ENCODE assay signal across 18 cellular contexts in the genomic region with DNA sequence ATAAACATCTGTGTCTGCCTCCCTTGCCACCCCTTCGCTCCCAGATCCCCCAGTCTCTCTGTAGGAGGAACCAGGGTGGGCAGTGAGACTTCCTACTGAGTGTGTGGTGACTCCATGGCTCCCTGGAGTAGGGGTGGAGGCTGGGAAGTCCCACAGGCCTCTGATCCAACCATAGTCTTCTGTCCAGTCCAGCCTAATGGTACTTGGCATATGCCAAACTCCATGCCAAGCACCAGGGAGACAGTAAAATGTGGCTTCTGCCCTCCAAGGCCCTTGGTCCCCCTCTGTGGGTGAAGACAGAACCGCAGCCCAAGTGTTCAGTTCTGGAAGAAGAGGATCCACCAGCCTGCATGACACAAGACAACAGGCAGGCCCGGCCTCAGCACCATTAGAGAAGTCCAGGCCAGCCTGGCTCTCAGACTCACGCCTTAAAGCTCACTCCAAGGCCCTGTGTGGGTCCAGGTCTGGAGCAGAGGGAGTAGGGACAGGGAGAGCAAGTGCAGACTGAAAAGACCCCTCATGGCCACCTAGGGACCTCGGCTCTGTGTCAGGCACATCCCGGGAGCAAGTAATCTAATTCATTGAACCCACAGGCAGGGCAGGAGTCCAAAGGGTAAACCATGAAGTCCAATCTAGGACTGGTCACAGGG.
A peak's percentile ranks its signal among the peaks of the same experiment; 100 is the strongest.
DNase-seq lines count a peak whose midpoint lies in the region; ATAC-seq and TF ChIP-seq lines count a peak whose summit lies in the region.
"Had no signal": no experiment of that assay in that cellular context is flagged by ENCODE, and none has a peak within 500 bp of the region (broad histone marks: within the 10 kb centered on the region; RNA-seq: fewer than 3 reads in every experiment).

No MANE protein-coding gene starts in this region.

- H3K4me3 ChIP-seq in SK-N-SH (ENCODE audit: low read depth in 2 of 2, low read length in 1 of 2) (no peak overlapping the region), skeletal muscle satellite cell (ENCODE audit: low read length) (peak overlapping the region; percentile 45)
- H3K4me3 ChIP-seq: BLaER1, SJSA1, skin epidermis, transverse colon had no signal

- no peak overlapping the region for H3K4me3 Mint-ChIP-seq in glutamatergic neuron (ENCODE audit: unreplicated experiment)
- H3K4me3 Mint-ChIP-seq: activated CD4-positive, alpha-beta T cell treated with anti-CD3 and anti-CD28 coated beads for 36 hours; central memory CD8-positive, alpha-beta T cell; immature natural killer cell had no signal

- H3K27me3 ChIP-seq in SK-N-SH (ENCODE audit: insufficient read depth) (no peaks in the 10 kb centered on the region), skeletal muscle satellite cell (ENCODE audit: control insufficient read depth, insufficient read depth, low read length) (no peaks in the 10 kb centered on the region), foreskin keratinocyte (peaks cover 1% of the 10 kb centered on the region)
- H3K27me3 ChIP-seq: BLaER1, SJSA1, transverse colon had no signal

- peaks cover 14% of the 10 kb centered on the region for H3K4me1 Mint-ChIP-seq in glutamatergic neuron (ENCODE audit: low read depth, unreplicated experiment)
- H3K4me1 Mint-ChIP-seq: activated CD4-positive, alpha-beta T cell treated with anti-CD3 and anti-CD28 coated beads for 36 hours had no signal

- H3F3A ChIP-seq in SK-N-SH (replicated peaks; ENCODE audit: insufficient read depth), result peaks cover 3% of the 10 kb centered on the region

- H3K36me3 Mint-ChIP-seq in glutamatergic neuron (ENCODE audit: unreplicated experiment), result no peaks in the 10 kb centered on the region

- no peak for TF ChIP-seq RAD21 in SK-N-SH (IDR thresholded peaks at IDR 0.05; ENCODE audit: low read length)

- H3K9me3 Mint-ChIP-seq in glutamatergic neuron (ENCODE audit: unreplicated experiment), result peaks cover 13% of the 10 kb centered on the region
- H3K9me3 Mint-ChIP-seq: central memory CD8-positive, alpha-beta T cell; immature natural killer cell had no signal

- H3K27ac ChIP-seq in SK-N-SH (ENCODE audit: low read depth in 2 of 2, low read length in 1 of 2) (peak overlapping the region; percentile 43 to 73; a peak in 3 of 4 replicates), RWPE1 (peak overlapping the region; percentile 99), foreskin keratinocyte (no peak overlapping the region)
- H3K27ac ChIP-seq: 22Rv1, BLaER1, SJSA1, transverse colon had no signal

- peak overlapping the region; percentile 33 for H3K27ac Mint-ChIP-seq in glutamatergic neuron (ENCODE audit: unreplicated experiment)
- H3K27ac Mint-ChIP-seq: activated CD4-positive, alpha-beta T cell treated with anti-CD3 and anti-CD28 coated beads for 36 hours had no signal

- TF ChIP-seq CTCF in SK-N-SH (IDR thresholded peaks at IDR 0.05), result no peak
- no peak for TF ChIP-seq CTCF in RWPE1 (conservative IDR thresholded peaks at IDR 0.05; ENCODE audit: low read depth)
- TF ChIP-seq CTCF in glutamatergic neuron (IDR thresholded peaks at IDR 0.05; ENCODE audit: partially characterized antibody, unreplicated experiment), result no peak
- no peak for TF ChIP-seq CTCF in foreskin keratinocyte (conservative IDR thresholded peaks at IDR 0.05)

- H3K9me2 ChIP-seq in SK-N-SH, result no peaks in the 10 kb centered on the region

- H3K27me3 Mint-ChIP-seq in glutamatergic neuron (ENCODE audit: unreplicated experiment), result peaks cover 8% of the 10 kb centered on the region
- H3K27me3 Mint-ChIP-seq: central memory CD8-positive, alpha-beta T cell had no signal

- H4K20me1 ChIP-seq in SK-N-SH (ENCODE audit: insufficient read depth), result no peaks in the 10 kb centered on the region
- H4K20me1 ChIP-seq: BLaER1 had no signal

- TF ChIP-seq EP300 in SK-N-SH (IDR thresholded peaks at IDR 0.05; ENCODE audit: borderline replicate concordance in 1 of 2, low read depth in 1 of 2, low read length in 1 of 2), result no peak

- CTCF ChIA-PET in SK-N-SH (lab: Yijun Ruan, JAX) (interaction anchor here (1.1 to 1.2 kb wide), 2 partner anchors 7 to 8 kb away, joined by 4 to 5 read pairs; no protein-coding TSS in a partner anchor), RWPE1 (lab: Yijun Ruan, JAX) (interaction anchor here (0.7 to 1.0 kb wide), 2 partner anchors 7 to 1462 kb away, joined by 3 to 5 read pairs; no protein-coding TSS in a partner anchor)

- DNase-seq in SK-N-SH (no peak), RWPE1 (ENCODE audit: low spot score) (no peak), glutamatergic neuron (no peak), amygdala (lab: John Stamatoyannopoulos, UW) (no peak), foreskin keratinocyte (no peak)
- DNase-seq: activated CD4-positive, alpha-beta T cell treated with anti-CD3 and anti-CD28 coated beads for 36 hours; immature natural killer cell; NCI-H146; T1000 had no signal

- no peaks in the 10 kb centered on the region for H3K79me2 ChIP-seq in SK-N-SH (ENCODE audit: insufficient read depth)

- H3K9ac ChIP-seq in SK-N-SH (no peak overlapping the region), skeletal muscle satellite cell (ENCODE audit: low read depth, low read length) (peak overlapping the region; percentile 44)
- H3K9ac ChIP-seq: BLaER1 had no signal

- H3K9me3 ChIP-seq in SK-N-SH (no peaks in the 10 kb centered on the region), skeletal muscle satellite cell (replicated peaks; ENCODE audit: low read length) (no peaks in the 10 kb centered on the region)
- H3K9me3 ChIP-seq: BLaER1, SJSA1, transverse colon had no signal

- no peak for ATAC-seq in SK-N-SH treated with all-trans-retinoic acid at 6 μM for 48 hours
- ATAC-seq in foreskin keratinocyte, result no peak
- no peak for ATAC-seq in GM18861 (IDR thresholded peaks at IDR 0.05; ENCODE audit: unreplicated experiment)

- H3K4me2 ChIP-seq in SK-N-SH (peak overlapping the region; percentile 43; the same call in 1 of the 2 replicates), skeletal muscle satellite cell (ENCODE audit: low read length) (peak overlapping the region; percentile 65)
- H3K4me2 ChIP-seq: BLaER1 had no signal

- H2AFZ ChIP-seq in SK-N-SH (ENCODE audit: low read depth), result peak overlapping the region; percentile 24; the same call in 1 of the 2 replicates

- H3K4me1 ChIP-seq in SK-N-SH (ENCODE audit: control insufficient read depth in 1 of 2, insufficient read depth in 2 of 2, low read depth in 1 of 2, low read length in 1 of 2) (peaks cover 33 to 38% of the 10 kb centered on the region in 2 experiments; a peak in 3 of 4 replicates), skeletal muscle satellite cell (ENCODE audit: control insufficient read depth, insufficient read depth, low read length) (peaks cover 45% of the 10 kb centered on the region), foreskin keratinocyte (peaks cover 8% of the 10 kb centered on the region)

- no peaks in the 10 kb centered on the region for H3K36me3 ChIP-seq in SK-N-SH (replicated peaks in 1 of 2; ENCODE audit: control insufficient read depth in 1 of 2, insufficient read depth in 2 of 2, low read length in 1 of 2)
- no peaks in the 10 kb centered on the region for H3K36me3 ChIP-seq in skeletal muscle satellite cell (ENCODE audit: insufficient read depth, low read length)
- H3K36me3 ChIP-seq: BLaER1, SJSA1, transverse colon had no signal

- POLR2A ChIA-PET in SK-N-SH (lab: Yijun Ruan, JAX), result no interaction called here
- POLR2A ChIA-PET in RWPE1 (lab: Yijun Ruan, JAX; ENCODE audit: low non-redundant PET), result no interaction called here

- WGBS in SK-N-SH (ENCODE audit: low lambda C conversion rate), result 91% methylated on average over 4 of the region's 6 CpGs

TF ChIP-seq in SK-N-SH, 30 proteins besides CTCF, POLR2A, EP300 and RAD21 (continues in another document):
- TF ChIP-seq, protein P1, sequence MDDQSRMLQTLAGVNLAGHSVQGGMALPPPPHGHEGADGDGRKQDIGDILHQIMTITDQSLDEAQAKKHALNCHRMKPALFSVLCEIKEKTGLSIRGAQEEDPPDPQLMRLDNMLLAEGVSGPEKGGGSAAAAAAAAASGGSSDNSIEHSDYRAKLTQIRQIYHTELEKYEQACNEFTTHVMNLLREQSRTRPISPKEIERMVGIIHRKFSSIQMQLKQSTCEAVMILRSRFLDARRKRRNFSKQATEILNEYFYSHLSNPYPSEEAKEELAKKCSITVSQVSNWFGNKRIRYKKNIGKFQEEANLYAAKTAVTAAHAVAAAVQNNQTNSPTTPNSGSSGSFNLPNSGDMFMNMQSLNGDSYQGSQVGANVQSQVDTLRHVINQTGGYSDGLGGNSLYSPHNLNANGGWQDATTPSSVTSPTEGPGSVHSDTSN (IDR thresholded peaks at IDR 0.05), result no peak
- no peak for TF ChIP-seq GABPA (IDR thresholded peaks at IDR 0.05; ENCODE audit: low read depth)

TF ChIP-seq in SK-N-SH treated with all-trans-retinoic acid at 6 μM for 48 hours, 23 proteins besides CTCF, POLR2A, EP300 and RAD21:
- TF ChIP-seq ZNF70 (CRISPR knock-in tag; IDR thresholded peaks at IDR 0.05) (no peak), ISL1 (CRISPR knock-in tag; IDR thresholded peaks at IDR 0.05) (no peak), SNAI2 (CRISPR knock-in tag; IDR thresholded peaks at IDR 0.05) (no peak), TOX (CRISPR knock-in tag; IDR thresholded peaks at IDR 0.05; ENCODE audit: borderline replicate concordance) (no peak), RARB (CRISPR knock-in tag; IDR thresholded peaks at IDR 0.05) (no peak), ZNF8 (CRISPR knock-in tag; IDR thresholded peaks at IDR 0.05) (no peak), PPARA (CRISPR knock-in tag; IDR thresholded peaks at IDR 0.05; ENCODE audit: borderline replicate concordance) (no peak), ZFP3 (CRISPR knock-in tag; IDR thresholded peaks at IDR 0.05) (no peak)
